In genomic region chr2:202934456-202934855, GRCh38 we compare ENCODE assay signal across 33 cellular contexts. TPM values are rescaled to one million over a fixed set of nuclear protein-coding genes. Genes with fewer than 3 reads are reported as not detected.
DNase-seq lines count a peak whose midpoint lies in the region; ATAC-seq and TF ChIP-seq lines count a peak whose summit lies in the region.
"Had no signal": no experiment of that assay in that cellular context is flagged by ENCODE, and none has a peak within 500 bp of the region (broad histone marks: within the 10 kb centered on the region; RNA-seq: fewer than 3 reads in every experiment).

No MANE protein-coding gene starts in this region.

- no peak overlapping the region for H3K4ac ChIP-seq in trophoblast cell (ENCODE audit: low read depth, low read length)

- H4K8ac ChIP-seq in trophoblast cell (ENCODE audit: low read depth, low read length) = no peak overlapping the region

- no peak overlapping the region for H3K4me3 ChIP-seq in PC-3 (ENCODE audit: low read length)
- no peak overlapping the region for H3K4me3 ChIP-seq in osteoblast (ENCODE audit: insufficient read depth, low read length)
- H3K4me3 ChIP-seq in trophoblast cell (ENCODE audit: low read depth, low read length) = no peak overlapping the region
- H3K4me3 ChIP-seq: A549; BLaER1; BLaER1 treated with 17β-estradiol and CSF1 and Interleukin-3, amounts not matched to agents 10 nM and 100 nM had no signal

- no peaks in the 10 kb centered on the region for H3F3A ChIP-seq in PC-3 (ENCODE audit: low read length, unreplicated experiment)

- no peak overlapping the region for H2AFZ ChIP-seq in PC-3 (ENCODE audit: low read length)
- H2AFZ ChIP-seq in osteoblast (ENCODE audit: low read length) = no peak overlapping the region
- H2AFZ ChIP-seq in trophoblast cell (ENCODE audit: insufficient read depth, low read length, poor library complexity) = no peak overlapping the region

- TF ChIP-seq CTCF in PC-3 (conservative IDR thresholded peaks at IDR 0.05; ENCODE audit: low read depth, low read length) (no peak), osteoblast (IDR thresholded peaks at IDR 0.05; ENCODE audit: extremely low read depth, low read depth, low read length) (no peak)

- no TSS peak for BruUV-seq in PC-3 (replicated peaks; lab: Mats Ljungman, UMichigan)

- intact Hi-C loops in PC-3 (cut with micrococcal nuclease) = no loop called here

- no peak overlapping the region for H3K14ac ChIP-seq in trophoblast cell (ENCODE audit: low read length)

- H4K20me1 ChIP-seq in PC-3 (ENCODE audit: low read length) (no peaks in the 10 kb centered on the region), osteoblast (ENCODE audit: insufficient read depth, low read length) (no peaks in the 10 kb centered on the region)
- H4K20me1 ChIP-seq: BLaER1; BLaER1 treated with 17β-estradiol and CSF1 and Interleukin-3, amounts not matched to agents 10 nM and 100 nM had no signal

- H2BK12ac ChIP-seq in trophoblast cell (ENCODE audit: low read length) = no peak overlapping the region

- no peak overlapping the region for H4K12ac ChIP-seq in trophoblast cell (ENCODE audit: low read depth, low read length)

- no peak for ATAC-seq in PC-3
- ATAC-seq in stimulated activated naive B cell treated with anti-CD40 and anti-IgM and Interleukin-4, amounts not matched to agents 10 μg/mL and 1 μg/mL and 100 μg/mL, for 72 hours (replicated peaks) = no peak
- ATAC-seq: A549; CD8-positive, alpha-beta T cell had no signal

- no peak overlapping the region for H3K18ac ChIP-seq in trophoblast cell (ENCODE audit: low read length)

- H3K4me2 ChIP-seq in PC-3 (ENCODE audit: low read length) = no peak overlapping the region
- no peak overlapping the region for H3K4me2 ChIP-seq in osteoblast (ENCODE audit: insufficient read depth, low read length)
- no peak overlapping the region for H3K4me2 ChIP-seq in trophoblast cell (ENCODE audit: low read length)
- H3K4me2 ChIP-seq: A549; BLaER1; BLaER1 treated with 17β-estradiol and CSF1 and Interleukin-3, amounts not matched to agents 10 nM and 100 nM had no signal

- H2BK5ac ChIP-seq in trophoblast cell (ENCODE audit: low read depth, low read length, poor library complexity) = no peak overlapping the region

- H3K79me1 ChIP-seq in trophoblast cell (ENCODE audit: low read length) = peaks cover 7% of the 10 kb centered on the region

- no peak overlapping the region for H3K4me3 Mint-ChIP-seq in stimulated activated naive B cell treated with anti-CD40 and anti-IgM and Interleukin-4, amounts not matched to agents 10 μg/mL and 1 μg/mL and 100 μg/mL, for 72 hours
- H3K4me3 Mint-ChIP-seq: B cell; CD14-positive monocyte; CD4-positive, alpha-beta memory T cell; CD4-positive, alpha-beta T cell; CD4-positive, CD25-positive, alpha-beta regulatory T cell; CD8-positive, alpha-beta memory T cell; CD8-positive, alpha-beta T cell had no signal

- no peak overlapping the region for H2BK120ac ChIP-seq in trophoblast cell (ENCODE audit: insufficient read depth, low read length, poor library complexity)

- CTCF ChIA-PET in PC-3 (lab: Charles Lee) = no interaction called here

- H3K23ac ChIP-seq in trophoblast cell (ENCODE audit: low read length) = no peak overlapping the region

- WGBS in trophoblast cell (ENCODE audit: extremely low coverage, insufficient coverage, insufficient read length) = no CpG with 5 or more reads among the region's 2 CpGs

- H3K9me2 ChIP-seq in PC-3 (replicated peaks; ENCODE audit: low read length) = no peaks in the 10 kb centered on the region

- H2AK5ac ChIP-seq in trophoblast cell (ENCODE audit: low read length) = no peak overlapping the region

- peaks cover 0 to 2% of the 10 kb centered on the region in 2 donors for H3K9me3 Mint-ChIP-seq in stimulated activated naive B cell treated with anti-CD40 and anti-IgM and Interleukin-4, amounts not matched to agents 10 μg/mL and 1 μg/mL and 100 μg/mL, for 72 hours
- H3K9me3 Mint-ChIP-seq: CD4-positive, alpha-beta memory T cell; CD4-positive, alpha-beta T cell; CD8-positive, alpha-beta memory T cell; CD8-positive, alpha-beta T cell had no signal

- POLR2A ChIA-PET in PC-3 (lab: Charles Lee; ENCODE audit: unreplicated experiment) = interaction anchor here (0.6 kb wide), 1 partner anchor 346 kb away, joined by 6 read pairs; no protein-coding TSS in a partner anchor

- DNase-seq in PC-3 (no peak), osteoblast (ENCODE audit: insufficient read length, low spot score, missing footprints) (no peak), trophoblast cell (peak; percentile 95), NOMO-1 treated with dmso at 0.1 percent for 144 hours (lab: John Stamatoyannopoulos, UW; ENCODE audit: unreplicated experiment) (no peak)
- DNase-seq in stimulated activated CD4-positive, alpha-beta T cell treated with anti-CD3 and anti-CD28 coated beads, Interleukin-4, amount 100 ng/mL, for 24 hours = no peak
- DNase-seq in stimulated activated naive B cell treated with anti-CD40 and anti-IgM and Interleukin-4, amounts not matched to agents 10 μg/mL and 1 μg/mL and 100 μg/mL, for 72 hours = no peak
- DNase-seq: 8988T; ACHN; AML-193; BE2C; C1 segment of cervical spinal cord; Caco-2; Calu3; CD4-positive, alpha-beta memory T cell; CD4-positive, alpha-beta T cell; CD4-positive, CD25-positive, alpha-beta regulatory T cell; CD8-positive, alpha-beta memory T cell; CD8-positive, alpha-beta T cell; COR-L47; DMS 273 treated with DMSO at 0.1 percent for 48 hours; DMS153; DMS53; DMS79; DMS79 treated with DMSO at 0.1 percent for 48 hours; DND-41; EL had no signal

- peaks cover 0 to 10% of the 10 kb centered on the region in 2 donors for H3K4me1 Mint-ChIP-seq in stimulated activated naive B cell treated with anti-CD40 and anti-IgM and Interleukin-4, amounts not matched to agents 10 μg/mL and 1 μg/mL and 100 μg/mL, for 72 hours
- H3K4me1 Mint-ChIP-seq: B cell had no signal

- H3K27me3 ChIP-seq in PC-3 (ENCODE audit: low read length) (no peaks in the 10 kb centered on the region), osteoblast (ENCODE audit: insufficient read depth, low read length) (no peaks in the 10 kb centered on the region), trophoblast cell (ENCODE audit: insufficient read depth, low read length) (no peaks in the 10 kb centered on the region)
- H3K27me3 ChIP-seq: BE2C; BLaER1; BLaER1 treated with 17β-estradiol and CSF1 and Interleukin-3, amounts not matched to agents 10 nM and 100 nM had no signal

- H3K79me2 ChIP-seq in PC-3 (ENCODE audit: low read length) (no peaks in the 10 kb centered on the region), osteoblast (ENCODE audit: insufficient read depth, low read length) (no peaks in the 10 kb centered on the region), trophoblast cell (ENCODE audit: control insufficient read depth, insufficient read depth, low read length, poor library complexity) (no peaks in the 10 kb centered on the region)

- H4K91ac ChIP-seq in trophoblast cell (ENCODE audit: low read depth, low read length) = no peak overlapping the region

- H3K27me3 Mint-ChIP-seq in stimulated activated naive B cell treated with anti-CD40 and anti-IgM and Interleukin-4, amounts not matched to agents 10 μg/mL and 1 μg/mL and 100 μg/mL, for 72 hours = no peaks in the 10 kb centered on the region
- H3K27me3 Mint-ChIP-seq: B cell; CD4-positive, alpha-beta memory T cell; CD4-positive, alpha-beta T cell; CD4-positive, CD25-positive, alpha-beta regulatory T cell; CD8-positive, alpha-beta memory T cell had no signal

- no peak overlapping the region for H3K27ac Mint-ChIP-seq in stimulated activated naive B cell treated with anti-CD40 and anti-IgM and Interleukin-4, amounts not matched to agents 10 μg/mL and 1 μg/mL and 100 μg/mL, for 72 hours
- H3K27ac Mint-ChIP-seq: B cell; CD4-positive, alpha-beta T cell; CD4-positive, CD25-positive, alpha-beta regulatory T cell; CD8-positive, alpha-beta memory T cell; CD8-positive, alpha-beta T cell had no signal

- peaks cover 30 to 46% of the 10 kb centered on the region in 2 donors for H3K36me3 Mint-ChIP-seq in stimulated activated naive B cell treated with anti-CD40 and anti-IgM and Interleukin-4, amounts not matched to agents 10 μg/mL and 1 μg/mL and 100 μg/mL, for 72 hours

- H3K9me3 ChIP-seq in PC-3 (ENCODE audit: low read length) = no peaks in the 10 kb centered on the region
- no peaks in the 10 kb centered on the region for H3K9me3 ChIP-seq in osteoblast (ENCODE audit: low read depth, low read length)
- H3K9me3 ChIP-seq in trophoblast cell (ENCODE audit: insufficient read depth, low read depth, low read length) = no peaks in the 10 kb centered on the region
- H3K9me3 ChIP-seq: A549, BE2C, Caco-2 had no signal

- no peak overlapping the region for H3K9ac ChIP-seq in PC-3 (ENCODE audit: low read length)
- no peak overlapping the region for H3K9ac ChIP-seq in trophoblast cell (ENCODE audit: low read length)
- H3K9ac ChIP-seq: BLaER1; BLaER1 treated with 17β-estradiol and CSF1 and Interleukin-3, amounts not matched to agents 10 nM and 100 nM had no signal

- H3K4me1 ChIP-seq in PC-3 (ENCODE audit: insufficient read depth, low read length) (peaks cover 20% of the 10 kb centered on the region), osteoblast (ENCODE audit: insufficient read depth, low read length) (peaks cover 19% of the 10 kb centered on the region), trophoblast cell (ENCODE audit: control insufficient read depth in 1 of 2, insufficient read depth in 2 of 2, low read length in 2 of 2) (peaks cover 11 to 13% of the 10 kb centered on the region in 2 experiments)
- H3K4me1 ChIP-seq: A549; BE2C; BLaER1; BLaER1 treated with 17β-estradiol and CSF1 and Interleukin-3, amounts not matched to agents 10 nM and 100 nM; Caco-2 had no signal

- peak overlapping the region; percentile 19 for H3K27ac ChIP-seq in PC-3 (ENCODE audit: low read length)
- H3K27ac ChIP-seq in osteoblast (ENCODE audit: low read depth, low read length) = peak overlapping the region; percentile 29
- H3K27ac ChIP-seq in trophoblast cell (ENCODE audit: low read depth, low read length) = no peak overlapping the region
- H3K27ac ChIP-seq: 22Rv1; A549; BLaER1; BLaER1 treated with 17β-estradiol and CSF1 and Interleukin-3, amounts not matched to agents 10 nM and 100 nM; C4-2B had no signal

- H3K36me3 ChIP-seq in PC-3 (ENCODE audit: low read depth, low read length) (no peaks in the 10 kb centered on the region), osteoblast (ENCODE audit: insufficient read depth, low read length) (no peaks in the 10 kb centered on the region), trophoblast cell (ENCODE audit: control insufficient read depth in 1 of 2, insufficient read depth in 2 of 2, low read length in 2 of 2) (no peaks in the 10 kb centered on the region)
- H3K36me3 ChIP-seq: BE2C had no signal

RNA-seq across cellular contexts. Expression of gene CARF, which starts 22.4 kb away (rescaled TPM):
- 1.6 and 4.4 TPM in 2 replicates for total RNA-seq in PC-3 (2014; rRNA removed)
- total RNA-seq in osteoblast = 11.9 and 13.8 TPM in 2 replicates
- polyA plus RNA-seq in trophoblast cell (2013) = 2.9 and 3.0 TPM in 2 replicates

RNA-seq across cellular contexts. Expression of gene WDR12, which starts 23.0 kb away (rescaled TPM):
- 60.5 and 65.4 TPM in 2 replicates for total RNA-seq in PC-3 (2014; rRNA removed)
- total RNA-seq in osteoblast = 18.6 and 21.4 TPM in 2 replicates
- 28.5 and 29.2 TPM in 2 replicates for polyA plus RNA-seq in trophoblast cell (2013)

Comparison
In these comparisons a context has a peak if more than half of its experiments do, and no peak if none do; other contexts are left out.
1. DNase-seq: peak in trophoblast cell (2 of 2); none in PC-3 (single experiment), osteoblast (single experiment), NOMO-1 treated with dmso at 0.1 percent for 144 hours (single experiment), stimulated activated CD4-positive, alpha-beta T cell treated with anti-CD3 and anti-CD28 coated beads, Interleukin-4, amount 100 ng/mL, for 24 hours (single experiment) and stimulated activated naive B cell treated with anti-CD40 and anti-IgM and Interleukin-4, amounts not matched to agents 10 μg/mL and 1 μg/mL and 100 μg/mL, for 72 hours (single experiment).